Comparison of ENCODE assay signal across 26 cellular contexts in genomic region chrX:124256981-124257380, GRCh38.
"Had no signal": no experiment of that assay in that cellular context is flagged by ENCODE, and none has a peak within 500 bp of the region (broad histone marks: within the 10 kb centered on the region; RNA-seq: fewer than 3 reads in every experiment).

No MANE protein-coding gene starts in this region.

- H3K27ac Mint-ChIP-seq: naive B cell; natural killer cell treated with Interleukin-12 subunit alpha and Interleukin-12 subunit beta and Interleukin-15 and Interleukin-18, amount 100 ng/mL, for 72 hours had no signal

- H3K36me3 ChIP-seq: ovary, right lobe of liver, suprapubic skin, transverse colon, upper lobe of right lung, uterus had no signal

- H3K9me3 ChIP-seq: mucosa of descending colon, ovary, psoas muscle, right lobe of liver, suprapubic skin, transverse colon, upper lobe of right lung, uterus had no signal

- H3K4me3 ChIP-seq: coronary artery, mucosa of descending colon, ovary, psoas muscle, right lobe of liver, smooth muscle cell, suprapubic skin, transverse colon, upper lobe of right lung, uterus had no signal

- H3K27me3 ChIP-seq: ovary, right lobe of liver, suprapubic skin, transverse colon, upper lobe of right lung, uterus had no signal

- H3K9me3 Mint-ChIP-seq: effector memory CD8-positive, alpha-beta T cell; natural killer cell treated with Interleukin-12 subunit alpha and Interleukin-12 subunit beta and Interleukin-15 and Interleukin-18, amount 100 ng/mL, for 72 hours had no signal

- H3K27me3 Mint-ChIP-seq: effector memory CD8-positive, alpha-beta T cell; naive B cell had no signal

- DNase-seq: dermis blood vessel endothelial cell; effector memory CD8-positive, alpha-beta T cell; erythroblast; head of caudate nucleus; kidney; mucosa of descending colon; naive B cell; nucleus accumbens; ovary; posterior cingulate gyrus; psoas muscle; retina; right lobe of liver; stimulated activated CD4-positive, alpha-beta T cell treated with anti-CD3 and anti-CD28 coated beads, Interleukin-12 subunit alpha, Interleukin-12 subunit beta, amount 100 ng/mL, for 4 hours; stimulated activated CD4-positive, alpha-beta T cell treated with anti-CD3 and anti-CD28 coated beads, Interleukin-1b, Interleukin-23, amount 100 ng/mL, for 48 hours; stimulated activated CD4-positive, alpha-beta T cell treated with anti-CD3 and anti-CD28 coated beads, Interleukin-4, amount 100 ng/mL, for 1 hour; stimulated activated CD8-positive, alpha-beta memory T cell treated with anti-CD3 and anti-CD28 coated beads, Interleukin-4, amount 100 ng/mL, for 48 hours; stimulated activated naive CD4-positive, alpha-beta T cell; transverse colon; upper lobe of right lung; uterus had no signal

- H3K4me1 Mint-ChIP-seq: mesothelial cell of epicardium, naive B cell had no signal

- H3K4me1 ChIP-seq: psoas muscle, right lobe of liver, suprapubic skin, transverse colon, upper lobe of right lung, uterus had no signal

- H3K27ac ChIP-seq: coronary artery, ovary, psoas muscle, right lobe of liver, suprapubic skin, upper lobe of right lung, uterus had no signal

- H3K36me3 Mint-ChIP-seq: mesothelial cell of epicardium; naive B cell; natural killer cell treated with Interleukin-12 subunit alpha and Interleukin-12 subunit beta and Interleukin-15 and Interleukin-18, amount 100 ng/mL, for 72 hours had no signal

- H3K4me3 Mint-ChIP-seq: mesothelial cell of epicardium; naive B cell; natural killer cell treated with Interleukin-12 subunit alpha and Interleukin-12 subunit beta and Interleukin-15 and Interleukin-18, amount 100 ng/mL, for 72 hours had no signal
